In genomic region chr19:41531438-41532311, GRCh38 we compare ENCODE assay signal across 8 cellular contexts. TPM values are rescaled to one million over a fixed set of nuclear protein-coding genes. Genes with fewer than 3 reads are reported as not detected.
A peak's percentile ranks its signal among the peaks of the same experiment; 100 is the strongest.
DNase-seq lines count a peak whose midpoint lies in the region; ATAC-seq and TF ChIP-seq lines count a peak whose summit lies in the region.

No MANE protein-coding gene starts in this region.

- TF ChIP-seq CTCF in RWPE1 (conservative IDR thresholded peaks at IDR 0.05; ENCODE audit: low read depth) (no peak), heart left ventricle (IDR thresholded peaks at IDR 0.05) (no peak)

- peak; percentile 40 for ATAC-seq in GM21390 (IDR thresholded peaks at IDR 0.05; ENCODE audit: unreplicated experiment)
- peak; percentile 95 to 97 (median 96) for ATAC-seq in heart left ventricle
- ATAC-seq in GM18873 (IDR thresholded peaks at IDR 0.05; ENCODE audit: low FRiP score, unreplicated experiment): no peak

- peaks cover 0 to 73% (median 11%) of the 10 kb centered on the region in 12 donors for H3K4me1 ChIP-seq in heart left ventricle

- DNase-seq in AG20443 (ENCODE audit: low spot score) (peak; percentile 85), RWPE1 (ENCODE audit: low spot score) (peak; percentile 60), heart left ventricle (peak; percentile 83 to 88 (median 87)), NCI-H526 treated with DMSO at 0.1 percent for 48 hours (lab: John Stamatoyannopoulos, UW) (no peak)
- peak; percentile 27 to 74 (median 45) for DNase-seq in activated naive CD4-positive, alpha-beta T cell (lab: John Stamatoyannopoulos, UW)
- peak; percentile 44 to 54 for DNase-seq in stimulated activated CD4-positive, alpha-beta T cell treated with anti-CD3 and anti-CD28 coated beads, Interleukin-1b, Interleukin-23, amount 100 ng/mL, for 1 hour (ENCODE audit: low read depth in 2 of 2)

- peaks cover 0 to 27% (median 4%) of the 10 kb centered on the region in 12 donors for H3K9me3 ChIP-seq in heart left ventricle

- peak overlapping the region in 10 of 12 donors; percentile 3 to 48 (median 30) for H3K4me3 ChIP-seq in heart left ventricle

- POLR2A ChIA-PET in RWPE1 (lab: Yijun Ruan, JAX; ENCODE audit: low non-redundant PET): no interaction called here

- H3K27me3 ChIP-seq in heart left ventricle: peaks cover 0 to 1% (median 0%) of the 10 kb centered on the region in 9 donors

- H3K27ac ChIP-seq in RWPE1: peak overlapping the region; percentile 45; the same call in 1 of the 2 replicates
- peak overlapping the region; percentile 63 to 97 (median 80) for H3K27ac ChIP-seq in heart left ventricle

- H3K36me3 ChIP-seq in heart left ventricle: no peaks in the 10 kb centered on the region

- intact Hi-C loops in heart left ventricle (cut with DNase I): loop anchor here in 1 of 10 donors (2.0 kb wide), 1 partner anchor 75 kb away; no protein-coding TSS in a partner anchor

- 19 to 26% (median 24%) methylated on average over 13 of the region's 13 CpGs for WGBS in heart left ventricle, 4 donors

- peak in 1 of 2 donors; percentile 93 for TF ChIP-seq POLR2A in heart left ventricle (IDR thresholded peaks at IDR 0.05)

- CTCF ChIA-PET in RWPE1 (lab: Yijun Ruan, JAX): interaction anchor here (1.0 kb wide), 1 partner anchor 83 kb away, joined by 3 read pairs; no protein-coding TSS in a partner anchor

RNA-seq across cellular contexts. Expression of gene CEACAM21, which starts 44.3 kb away (rescaled TPM):
- 1 to 10 TPM in 2 of 9 donors, under 1 TPM in 6, not detected in 1; 0.27 to 5.7 (median 0.66) TPM for total RNA-seq in heart left ventricle
- polyA plus RNA-seq in heart left ventricle: under 1 TPM in 1 of 2 donors, not detected in 1; 0.50 TPM
